Comparison of ENCODE assay signal across 8 cellular contexts in the genomic region with DNA sequence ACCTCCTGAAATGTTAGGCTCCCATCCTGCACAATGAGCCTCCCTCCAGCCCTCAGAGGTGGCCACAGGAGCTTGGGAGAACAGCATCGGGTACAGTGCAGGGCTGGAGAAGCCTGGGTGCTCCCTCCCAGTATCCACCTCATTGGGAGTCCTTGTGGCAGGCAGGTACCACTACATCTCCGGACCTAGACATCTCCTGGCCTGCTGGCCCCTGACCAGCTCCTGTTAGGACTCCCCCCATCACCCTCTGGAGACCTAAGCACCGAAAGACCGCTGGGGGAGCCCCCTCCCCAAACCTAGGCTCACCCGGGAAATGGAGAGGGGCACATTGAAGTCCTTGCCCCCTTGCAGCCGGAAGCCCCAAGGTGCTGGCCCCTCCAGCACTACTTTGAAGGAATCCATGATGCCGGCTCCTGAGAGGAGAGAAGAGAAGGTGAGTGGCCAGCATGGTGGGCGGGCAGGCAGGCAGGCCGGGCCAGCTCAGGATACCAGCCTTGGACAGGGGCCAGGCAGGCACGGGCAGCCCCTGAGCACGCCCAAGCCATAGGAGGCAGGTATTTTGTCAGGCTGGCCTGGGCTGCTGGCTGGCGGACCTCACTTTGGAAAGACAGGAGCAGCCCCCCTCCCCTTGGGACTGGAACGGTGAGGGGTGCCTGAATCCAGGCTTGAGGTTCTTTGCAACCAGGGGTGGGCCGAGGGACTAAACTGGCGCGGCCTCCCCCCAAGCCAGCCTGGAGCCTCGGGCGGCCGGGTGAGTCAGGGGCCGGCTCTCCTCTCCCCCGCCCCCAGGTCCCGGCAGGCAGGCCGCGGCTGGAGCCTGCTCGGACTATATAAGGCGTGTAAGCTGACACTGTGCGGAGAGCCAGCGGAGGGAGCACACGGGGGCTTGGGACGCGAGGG. TPM values are rescaled to one million over a fixed set of nuclear protein-coding genes. Genes with fewer than 3 reads are reported as not detected.
DNase-seq lines count a peak whose midpoint lies in the region; ATAC-seq and TF ChIP-seq lines count a peak whose summit lies in the region.

No MANE protein-coding gene starts in this region.

- H3K27me3 ChIP-seq in CD4-positive, alpha-beta memory T cell (ENCODE audit: insufficient read depth, low read length) = no peaks in the 10 kb centered on the region
- no peaks in the 10 kb centered on the region for H3K27me3 ChIP-seq in HAP-1 (ENCODE audit: low read depth)
- H3K27me3 ChIP-seq in left lung = peaks cover 0 to 10% of the 10 kb centered on the region in 2 donors
- no peaks in the 10 kb centered on the region for H3K27me3 ChIP-seq in thoracic aorta (replicated peaks; ENCODE audit: insufficient read depth)

- no peak for DNase-seq in CD4-positive, alpha-beta memory T cell
- DNase-seq in HAP-1 (ENCODE audit: low spot score in 2 of 2) (peak; percentile 89 to 91), choroid plexus epithelial cell (ENCODE audit: low read depth) (peak; percentile 97), left lung (peak; percentile 81 to 89), thoracic aorta (ENCODE audit: low spot score) (peak; percentile 86), hippocampal formation (lab: John Stamatoyannopoulos, UW) (no peak)

- H3K4me3 ChIP-seq in CD4-positive, alpha-beta memory T cell (ENCODE audit: low read length in 2 of 2) = no peak overlapping the region
- H3K4me3 ChIP-seq in HAP-1 (peak overlapping the region; percentile 71), choroid plexus epithelial cell (ENCODE audit: low read depth, low read length) (peak overlapping the region; percentile 83), left lung (peak overlapping the region; percentile 73 to 80), thoracic aorta (peak overlapping the region; percentile 90)

- CTCF ChIA-PET in CD4-positive, alpha-beta memory T cell (lab: Charles Lee; ENCODE audit: partially characterized antibody) = interaction anchor here (1.3 to 3.3 kb wide), 4 partner anchors 41 to 187 kb away, joined by 3 to 14 read pairs (median 9); no protein-coding TSS in a partner anchor

- H3K4me3 Mint-ChIP-seq in CD4-positive, alpha-beta memory T cell = peak overlapping the region in 5 of 8 donors; percentile 8 to 74 (median 49)

- no peaks in the 10 kb centered on the region for H3K36me3 Mint-ChIP-seq in CD4-positive, alpha-beta memory T cell

- H3K9me3 ChIP-seq in CD4-positive, alpha-beta memory T cell (ENCODE audit: control insufficient read depth in 1 of 2, low read length in 2 of 2) = no peaks in the 10 kb centered on the region
- no peaks in the 10 kb centered on the region for H3K9me3 ChIP-seq in HAP-1
- H3K9me3 ChIP-seq in left lung = no peaks in the 10 kb centered on the region
- no peaks in the 10 kb centered on the region for H3K9me3 ChIP-seq in thoracic aorta

- TF ChIP-seq CTCF in choroid plexus epithelial cell (conservative IDR thresholded peaks at IDR 0.05; ENCODE audit: low read depth, low read length) (peak; percentile 60), left lung (IDR thresholded peaks at IDR 0.05) (peak in 1 of 2 donors; percentile 18), thoracic aorta (IDR thresholded peaks at IDR 0.05) (peak; percentile 48)

- in situ Hi-C loops in HAP-1 (cut with MboI; ENCODE audit: low sequenced_read_pairs) = no loop called here

- peaks cover 8 to 26% (median 20%) of the 10 kb centered on the region in 4 donors for H3K4me1 Mint-ChIP-seq in CD4-positive, alpha-beta memory T cell

- ATAC-seq in left lung = peak; percentile 18
- ATAC-seq in thoracic aorta (ENCODE audit: insufficient number of reproducible peaks, low FRiP score, low read depth) = peak; percentile 17
- ATAC-seq in HG03135 (IDR thresholded peaks at IDR 0.05; ENCODE audit: unreplicated experiment) = no peak

- no peaks in the 10 kb centered on the region for H3K27me3 Mint-ChIP-seq in CD4-positive, alpha-beta memory T cell

- no peak overlapping the region for H3K27ac ChIP-seq in CD4-positive, alpha-beta memory T cell (ENCODE audit: low read depth, low read length)
- H3K27ac ChIP-seq in left lung (peak overlapping the region; percentile 91 to 92), thoracic aorta (peak overlapping the region; percentile 100)

- POLR2A ChIA-PET in CD4-positive, alpha-beta memory T cell (lab: Charles Lee; ENCODE audit: partially characterized antibody) = interaction anchor here (1.2 to 2.2 kb wide), 7 partner anchors 20 to 193 kb away, joined by 3 to 19 read pairs (median 6); partner anchors contain the start of genes DDX41, PRELID1 and RAB24

- no peaks in the 10 kb centered on the region for H3K36me3 ChIP-seq in CD4-positive, alpha-beta memory T cell (ENCODE audit: insufficient read depth, low read length)
- H3K36me3 ChIP-seq in HAP-1 (replicated peaks) (peaks cover 36% of the 10 kb centered on the region), left lung (peaks cover 0 to 19% of the 10 kb centered on the region in 2 donors), thoracic aorta (peaks cover 26% of the 10 kb centered on the region)

- intact Hi-C loops in CD4-positive, alpha-beta memory T cell (cut with micrococcal nuclease) = loop anchor here (1.0 to 2.0 kb wide), 8 partner anchors 21 to 380 kb away; partner anchors contain the start of gene GRK6
- intact Hi-C loops in left lung (cut with DNase I) = no loop called here

- H3K9me3 Mint-ChIP-seq in CD4-positive, alpha-beta memory T cell = no peaks in the 10 kb centered on the region

- peaks cover 11% of the 10 kb centered on the region for H3K4me1 ChIP-seq in CD4-positive, alpha-beta memory T cell (ENCODE audit: insufficient read depth, low read length)
- H3K4me1 ChIP-seq in HAP-1 (peaks cover 25% of the 10 kb centered on the region), left lung (peaks cover 36 to 78% of the 10 kb centered on the region in 2 donors), thoracic aorta (ENCODE audit: control insufficient read depth in 1 of 2, low read depth in 2 of 2) (peaks cover 40 to 59% of the 10 kb centered on the region in 2 donors)

- H3K27ac Mint-ChIP-seq in CD4-positive, alpha-beta memory T cell = peak overlapping the region in 1 of 7 donors; percentile 29

TF ChIP-seq in PFSK-1, 5 proteins besides CTCF, POLR2A, EP300 and RAD21:
- TF ChIP-seq FOXP2 (optimal IDR thresholded peaks at IDR 0.05; ENCODE audit: borderline replicate concordance, extremely low read depth, extremely low read length, insufficient read depth) = no peak
- TF ChIP-seq TAF1 (IDR thresholded peaks at IDR 0.05; ENCODE audit: borderline replicate concordance, insufficient read depth, low read length) = peak; percentile 23; the same call in 1 of the 2 replicates
- no peak for TF ChIP-seq REST (IDR thresholded peaks at IDR 0.05; ENCODE audit: insufficient read depth in 1 of 2, low read depth in 2 of 2, low read length in 2 of 2)

RNA-seq across cellular contexts. Expression of gene PDLIM7, which starts 1.0 kb away (rescaled TPM):
- 1 to 10 TPM; 5.8 to 7.3 TPM for total RNA-seq in CD4-positive, alpha-beta memory T cell
- 1 to 10 TPM; 3.3 to 3.5 TPM for polyA plus RNA-seq in CD4-positive, alpha-beta memory T cell
- polyA plus RNA-seq in PFSK-1 (2012; ENCODE audit: insufficient read length, low read depth) = 172 TPM
- total RNA-seq in left lung (100 to 1,000 TPM; 107 to 141 TPM), thoracic aorta (100 to 1,000 TPM; 626 to 891 TPM)

RNA-seq across cellular contexts. Expression of gene DOK3, which starts 13.3 kb away (rescaled TPM):
- total RNA-seq in CD4-positive, alpha-beta memory T cell = 1 to 10 TPM; 3.7 to 3.9 TPM
- polyA plus RNA-seq in CD4-positive, alpha-beta memory T cell = under 1 TPM in 1 of 2 donors, not detected in 1; 0.69 TPM
- 16.6 TPM for polyA plus RNA-seq in PFSK-1 (2012; ENCODE audit: insufficient read length, low read depth)
- total RNA-seq in left lung (10 to 100 TPM; 18.2 to 90.5 TPM), thoracic aorta (10 to 100 TPM; 20.5 to 35.6 TPM)

RNA-seq across cellular contexts. Expression of gene DDX41, which starts 20.4 kb away (rescaled TPM):
- 10 to 100 TPM; 72.9 to 80.3 TPM for total RNA-seq in CD4-positive, alpha-beta memory T cell
- 10 to 100 TPM; 47.6 to 51.2 TPM for polyA plus RNA-seq in CD4-positive, alpha-beta memory T cell
- polyA plus RNA-seq in PFSK-1 (2012; ENCODE audit: insufficient read length, low read depth) = 416 TPM
- 10 to 100 TPM; 65.9 to 86.7 TPM for total RNA-seq in left lung
- total RNA-seq in thoracic aorta = 100 to 1,000 TPM in 1 of 2 donors, 10 to 100 TPM in 1; 53.7 to 138 TPM

RNA-seq across cellular contexts. Expression of gene DBN1, which starts 22.9 kb away (rescaled TPM):
- 1 to 10 TPM in 1 of 2 experiments, under 1 TPM in 1; 0.99 to 1.2 TPM for total RNA-seq in CD4-positive, alpha-beta memory T cell
- under 1 TPM in 1 of 2 donors, not detected in 1; 0.49 TPM for polyA plus RNA-seq in CD4-positive, alpha-beta memory T cell
- polyA plus RNA-seq in PFSK-1 (2012; ENCODE audit: insufficient read length, low read depth) = 257 TPM
- total RNA-seq in left lung (10 to 100 TPM; 43.2 to 83.1 TPM), thoracic aorta (100 to 1,000 TPM in 1 of 2 donors, 10 to 100 TPM in 1; 91.2 to 132 TPM)

RNA-seq across cellular contexts. Expression of gene PRR7, which starts 49.7 kb away (rescaled TPM):
- total RNA-seq in CD4-positive, alpha-beta memory T cell = 1 to 10 TPM; 5.2 to 7.2 TPM
- 10 to 100 TPM; 14.3 to 17.8 TPM for polyA plus RNA-seq in CD4-positive, alpha-beta memory T cell
- 21.5 TPM for polyA plus RNA-seq in PFSK-1 (2012; ENCODE audit: insufficient read length, low read depth)
- 1 to 10 TPM; 2.7 to 4.1 TPM for total RNA-seq in left lung
- total RNA-seq in thoracic aorta = 10 to 100 TPM in 1 of 2 donors, 1 to 10 TPM in 1; 4.1 to 11.0 TPM

Comparison
In these comparisons a context has a peak if more than half of its experiments do, and no peak if none do; other contexts are left out.
1. DNase-seq: peak in HAP-1 (2 of 2), choroid plexus epithelial cell (single experiment), left lung (2 of 2) and thoracic aorta (single experiment); none in CD4-positive, alpha-beta memory T cell (0 of 5) and hippocampal formation (0 of 2).
2. H3K4me3 ChIP-seq: peak in HAP-1 (single experiment), choroid plexus epithelial cell (single experiment), left lung (2 of 2) and thoracic aorta (single experiment); none in CD4-positive, alpha-beta memory T cell (0 of 2).
3. RNA of gene PDLIM7, which starts 1.0 kb away (total RNA-seq): 626 to 891 TPM in thoracic aorta and 107 to 141 TPM in left lung; 5.8 to 7.3 TPM in CD4-positive, alpha-beta memory T cell; every median in the first group is over 10 times any median in the second.